ENCODE assay signal across 22 cellular contexts in the genomic region with DNA sequence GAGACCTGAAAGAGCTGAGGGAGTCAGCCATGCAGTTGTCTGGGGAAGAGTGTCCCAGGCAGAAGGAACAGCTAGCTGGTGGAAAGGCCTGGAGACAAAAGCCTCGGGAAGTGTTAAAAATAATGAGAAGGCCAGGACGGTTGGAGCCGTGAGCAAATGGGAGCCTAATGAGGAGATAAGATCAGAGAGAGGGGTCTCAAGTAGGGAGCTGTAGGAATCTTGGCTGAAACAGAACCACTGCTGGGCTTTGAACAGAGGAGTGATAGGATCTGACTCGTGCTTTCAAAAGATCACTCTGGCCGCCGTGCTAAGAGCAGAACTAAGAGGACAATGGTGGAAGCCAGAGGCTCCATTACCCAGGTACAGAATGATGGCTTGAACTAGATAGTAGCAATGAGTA. TPM values are rescaled to one million over a fixed set of nuclear protein-coding genes. Genes with fewer than 3 reads are reported as not detected.
A peak's percentile ranks its signal among the peaks of the same experiment; 100 is the strongest.
DNase-seq lines count a peak whose midpoint lies in the region; ATAC-seq and TF ChIP-seq lines count a peak whose summit lies in the region.
"Had no signal": no experiment of that assay in that cellular context is flagged by ENCODE, and none has a peak within 500 bp of the region (broad histone marks: within the 10 kb centered on the region; RNA-seq: fewer than 3 reads in every experiment).

No MANE protein-coding gene starts in this region.

- WGBS in body of pancreas, 2 donors, result 59 to 69% methylated on average over 6 of the region's 6 CpGs
- WGBS in trophoblast cell (ENCODE audit: extremely low coverage, insufficient coverage, insufficient read length), result no CpG with 5 or more reads among the region's 6 CpGs
- 45 to 52% methylated on average over 6 of the region's 6 CpGs for WGBS in testis, 2 donors

- no peaks in the 10 kb centered on the region for H3K36me3 ChIP-seq in GM23338 (ENCODE audit: insufficient read depth)
- H3K36me3 ChIP-seq in body of pancreas (replicated peaks in 1 of 2; ENCODE audit: insufficient read depth in 1 of 2, low read depth in 2 of 2), result no peaks in the 10 kb centered on the region
- no peaks in the 10 kb centered on the region for H3K36me3 ChIP-seq in trophoblast cell (ENCODE audit: control insufficient read depth in 1 of 2, insufficient read depth in 2 of 2, low read length in 2 of 2)
- H3K36me3 ChIP-seq in testis (ENCODE audit: low read depth, missing control alignments), result no peaks in the 10 kb centered on the region
- H3K36me3 ChIP-seq in tibial artery, result no peaks in the 10 kb centered on the region
- H3K36me3 ChIP-seq: HAP-1, right atrium auricular region had no signal

- no peak overlapping the region for H3K27ac Mint-ChIP-seq in activated T-cell treated with anti-CD3 and anti-CD28 coated beads, Interleukin-2, amount 50 U/mL, for 72 hours
- 0 out of 2 replicates have a peak overlapping the region, but pooled peaks have one; percentile 6 for H3K27ac Mint-ChIP-seq in GM23338

- H2BK120ac ChIP-seq in trophoblast cell (ENCODE audit: insufficient read depth, low read length, poor library complexity), result no peak overlapping the region

- H3K4me3 ChIP-seq in GM23338, result no peak overlapping the region
- H3K4me3 ChIP-seq in body of pancreas, result no peak overlapping the region
- no peak overlapping the region for H3K4me3 ChIP-seq in trophoblast cell (ENCODE audit: low read depth, low read length)
- no peak overlapping the region for H3K4me3 ChIP-seq in testis
- H3K4me3 ChIP-seq in tibial artery, result no peak overlapping the region
- H3K4me3 ChIP-seq: HAP-1, right atrium auricular region had no signal

- H3K9me3 ChIP-seq in body of pancreas (peaks cover 0 to 4% (median 0%) of the 10 kb centered on the region in 3 donors), trophoblast cell (ENCODE audit: insufficient read depth, low read depth, low read length) (no peaks in the 10 kb centered on the region), testis (no peaks in the 10 kb centered on the region), tibial artery (no peaks in the 10 kb centered on the region)
- H3K9me3 ChIP-seq: HAP-1, right atrium auricular region had no signal

- H4K12ac ChIP-seq in trophoblast cell (ENCODE audit: low read depth, low read length), result no peak overlapping the region

- H2BK12ac ChIP-seq in trophoblast cell (ENCODE audit: low read length), result peak overlapping the region; percentile 41

- ATAC-seq in activated T-cell treated with anti-CD3 and anti-CD28 coated beads, Interleukin-2, amount 50 U/mL, for 4 hours, result no peak
- ATAC-seq in activated T-cell treated with anti-CD3 and anti-CD28 coated beads, Interleukin-2, amount 50 U/mL, for 72 hours (replicated peaks in 1 of 2), result no peak
- ATAC-seq in GM23338, result no peak
- ATAC-seq in body of pancreas, result no peak

- H3K9ac ChIP-seq in trophoblast cell (ENCODE audit: low read length), result no peak overlapping the region

- H3K23ac ChIP-seq in trophoblast cell (ENCODE audit: low read length), result no peak overlapping the region

- peaks cover 16% of the 10 kb centered on the region for H4K20me1 ChIP-seq in GM23338 (replicated peaks; ENCODE audit: insufficient read depth)

- 0 out of 2 replicates have a peak, but pooled peaks cover 6% of the 10 kb centered on the region for H3F3A ChIP-seq in GM23338 (replicated peaks; ENCODE audit: low read depth)

- H4K8ac ChIP-seq in trophoblast cell (ENCODE audit: low read depth, low read length), result peak overlapping the region; percentile 77

- intact Hi-C loops in body of pancreas (cut with DNase I) (no loop called here), testis (cut with DNase I; ENCODE audit: low total_unique reads) (no loop called here), tibial artery (cut with DNase I; ENCODE audit: low total_unique reads) (loop anchor here (10.0 kb wide), 2 partner anchors 128 to 162 kb away; a partner anchor contains a TSS)

- DNase-seq in activated T-cell treated with anti-CD3 and anti-CD28 coated beads, Interleukin-2, amount 50 U/mL, for 4 hours, result no peak
- no peak for DNase-seq in activated T-cell treated with anti-CD3 and anti-CD28 coated beads, Interleukin-2, amount 50 U/mL, for 72 hours
- DNase-seq in GM23338 (ENCODE audit: low spot score) (no peak), body of pancreas (no peak), trophoblast cell (peak in 1 of 2 donors; percentile 57), NOMO-1 treated with dmso at 0.1 percent for 144 hours (lab: John Stamatoyannopoulos, UW; ENCODE audit: unreplicated experiment) (no peak), testis (no peak), tibial artery (no peak)
- DNase-seq: activated CD4-positive, alpha-beta T cell treated with anti-CD3 and anti-CD28 coated beads, Interleukin-2, amount 50 U/mL, for 48 hours; activated naive CD4-positive, alpha-beta T cell; aorta; COR-L47; GDM1; glutamatergic neuron; IMR-90; MM.1S; NCI-H1930; nucleus accumbens; SIG-M5 had no signal

- H3K14ac ChIP-seq in trophoblast cell (ENCODE audit: low read length), result no peak overlapping the region

- H3K27ac ChIP-seq in GM23338 (ENCODE audit: low read depth), result no peak overlapping the region
- H3K27ac ChIP-seq in body of pancreas, result peak overlapping the region in 3 of 4 donors; percentile 91 to 96 (median 93)
- H3K27ac ChIP-seq in trophoblast cell (ENCODE audit: low read depth, low read length), result peak overlapping the region; percentile 73
- H3K27ac ChIP-seq in testis, result peak overlapping the region in 1 of 2 donors; percentile 13
- H3K27ac ChIP-seq in tibial artery, result no peak overlapping the region

- peaks cover 16% of the 10 kb centered on the region for H3K79me1 ChIP-seq in trophoblast cell (ENCODE audit: low read length)

- peak overlapping the region; percentile 3 for H3K4me3 Mint-ChIP-seq in activated T-cell treated with anti-CD3 and anti-CD28 coated beads, Interleukin-2, amount 50 U/mL, for 4 hours
- H3K4me3 Mint-ChIP-seq in activated T-cell treated with anti-CD3 and anti-CD28 coated beads, Interleukin-2, amount 50 U/mL, for 72 hours, result no peak overlapping the region
- H3K4me3 Mint-ChIP-seq in GM23338, result peak overlapping the region; percentile 10; the same call in 1 of the 3 replicates

- H3K4me1 ChIP-seq in GM23338 (ENCODE audit: insufficient read depth), result peaks cover 46% of the 10 kb centered on the region
- H3K4me1 ChIP-seq in body of pancreas, result peaks cover 70% of the 10 kb centered on the region
- peaks cover 7 to 8% of the 10 kb centered on the region in 2 experiments for H3K4me1 ChIP-seq in trophoblast cell (ENCODE audit: control insufficient read depth in 1 of 2, insufficient read depth in 2 of 2, low read length in 2 of 2)
- H3K4me1 ChIP-seq in testis, result peaks cover 27% of the 10 kb centered on the region
- peaks cover 0 to 32% (median 11%) of the 10 kb centered on the region in 4 donors for H3K4me1 ChIP-seq in tibial artery

- H3K36me3 Mint-ChIP-seq in activated T-cell treated with anti-CD3 and anti-CD28 coated beads, Interleukin-2, amount 50 U/mL, for 4 hours (ENCODE audit: insufficient read depth), result peaks cover under 1% of the 10 kb centered on the region
- H3K36me3 Mint-ChIP-seq in activated T-cell treated with anti-CD3 and anti-CD28 coated beads, Interleukin-2, amount 50 U/mL, for 72 hours (ENCODE audit: insufficient read depth in 2 of 2), result no peaks in the 10 kb centered on the region
- no peaks in the 10 kb centered on the region; the same call in 2 of the 3 replicates for H3K36me3 Mint-ChIP-seq in GM23338 (ENCODE audit: low read depth)

- H2BK5ac ChIP-seq in trophoblast cell (ENCODE audit: low read depth, low read length, poor library complexity), result peak overlapping the region; percentile 35

- no peak for TF ChIP-seq POLR2A in body of pancreas (IDR thresholded peaks at IDR 0.05)
- no peak for TF ChIP-seq POLR2A in testis (IDR thresholded peaks at IDR 0.05)

- H2AFZ ChIP-seq in GM23338 (no peak overlapping the region), trophoblast cell (ENCODE audit: insufficient read depth, low read length, poor library complexity) (peak overlapping the region; percentile 25)

- peaks cover 26% of the 10 kb centered on the region for H3K79me2 ChIP-seq in GM23338 (replicated peaks; ENCODE audit: insufficient read depth)
- peaks cover 14% of the 10 kb centered on the region for H3K79me2 ChIP-seq in trophoblast cell (ENCODE audit: control insufficient read depth, insufficient read depth, low read length, poor library complexity)

- H3K9me3 Mint-ChIP-seq in activated T-cell treated with anti-CD3 and anti-CD28 coated beads, Interleukin-2, amount 50 U/mL, for 4 hours, result no peaks in the 10 kb centered on the region
- no peaks in the 10 kb centered on the region for H3K9me3 Mint-ChIP-seq in activated T-cell treated with anti-CD3 and anti-CD28 coated beads, Interleukin-2, amount 50 U/mL, for 72 hours
- no peaks in the 10 kb centered on the region; the same call in 2 of the 3 replicates for H3K9me3 Mint-ChIP-seq in GM23338

- H3K9me2 ChIP-seq in GM23338 (ENCODE audit: insufficient read depth), result no peaks in the 10 kb centered on the region

- no peak overlapping the region for H3K4ac ChIP-seq in trophoblast cell (ENCODE audit: low read depth, low read length)

- no peak overlapping the region for H4K91ac ChIP-seq in trophoblast cell (ENCODE audit: low read depth, low read length)

- no peak for TF ChIP-seq CTCF in GM23338 (conservative IDR thresholded peaks at IDR 0.05; ENCODE audit: low read depth in 2 of 2)
- TF ChIP-seq CTCF in body of pancreas (IDR thresholded peaks at IDR 0.05), result no peak
- TF ChIP-seq CTCF in testis (IDR thresholded peaks at IDR 0.05), result no peak
- no peak for TF ChIP-seq CTCF in tibial artery (IDR thresholded peaks at IDR 0.05)

- H3K18ac ChIP-seq in trophoblast cell (ENCODE audit: low read length), result no peak overlapping the region

- H3K27me3 ChIP-seq in GM23338 (ENCODE audit: insufficient read depth) (no peaks in the 10 kb centered on the region), body of pancreas (no peaks in the 10 kb centered on the region), trophoblast cell (ENCODE audit: insufficient read depth, low read length) (no peaks in the 10 kb centered on the region), testis (no peaks in the 10 kb centered on the region), tibial artery (no peaks in the 10 kb centered on the region)
- H3K27me3 ChIP-seq: right atrium auricular region had no signal

- peaks cover 32% of the 10 kb centered on the region for H3K4me1 Mint-ChIP-seq in activated T-cell treated with anti-CD3 and anti-CD28 coated beads, Interleukin-2, amount 50 U/mL, for 4 hours (ENCODE audit: low read depth)
- H3K4me1 Mint-ChIP-seq in activated T-cell treated with anti-CD3 and anti-CD28 coated beads, Interleukin-2, amount 50 U/mL, for 72 hours (ENCODE audit: low read depth), result peaks cover 36% of the 10 kb centered on the region
- peaks cover 44% of the 10 kb centered on the region for H3K4me1 Mint-ChIP-seq in GM23338

- H3K4me2 ChIP-seq in GM23338 (0 out of 2 replicates have a peak overlapping the region, but pooled peaks have one; percentile 86), trophoblast cell (ENCODE audit: low read length) (no peak overlapping the region)

- H3K27me3 Mint-ChIP-seq in activated T-cell treated with anti-CD3 and anti-CD28 coated beads, Interleukin-2, amount 50 U/mL, for 4 hours (ENCODE audit: low read depth), result no peaks in the 10 kb centered on the region
- H3K27me3 Mint-ChIP-seq in activated T-cell treated with anti-CD3 and anti-CD28 coated beads, Interleukin-2, amount 50 U/mL, for 72 hours (ENCODE audit: low read depth), result no peaks in the 10 kb centered on the region
- H3K27me3 Mint-ChIP-seq in GM23338 (ENCODE audit: insufficient read depth, low read depth, poor library complexity), result peaks cover 17% of the 10 kb centered on the region

- no peak overlapping the region for H2AK5ac ChIP-seq in trophoblast cell (ENCODE audit: low read length)

RNA-seq across cellular contexts. Expression of a gene that starts 1.9 kb away (rescaled TPM):
- 10 to 100 TPM; 47.8 to 50.5 (median 49.8) TPM for total RNA-seq in activated T-cell treated with anti-CD3 and anti-CD28 coated beads, Interleukin-2, amount 50 U/mL, for 4 hours
- 10 to 100 TPM; 44.5 to 47.5 TPM for total RNA-seq in activated T-cell treated with anti-CD3 and anti-CD28 coated beads, Interleukin-2, amount 50 U/mL, for 72 hours
- 53.3 and 66.3 TPM in 2 replicates for total RNA-seq in GM23338 (2014; rRNA removed; shearing (Covaris generic))
- polyA plus RNA-seq in GM23338 (2016; fragmentation: Nextera tagmentation; extraction: Ambion mirVana) (31.9 and 36.6 TPM in 2 replicates), testis (ENCODE audit: insufficient read depth, low read depth, low replicate concordance) (38.9 TPM)
- total RNA-seq in body of pancreas (10 to 100 TPM; 25.2 to 50.4 TPM), testis (10 to 100 TPM; 64.4 to 80.1 TPM)
- 30.7 and 33.3 TPM in 2 replicates for polyA plus RNA-seq in trophoblast cell (2013)

RNA-seq across cellular contexts. Expression of a gene that starts 43.6 kb away (rescaled TPM):
- total RNA-seq in activated T-cell treated with anti-CD3 and anti-CD28 coated beads, Interleukin-2, amount 50 U/mL, for 4 hours, result under 1 TPM; 0.46 to 0.96 (median 0.95) TPM
- 1 to 10 TPM in 1 of 2 donors, under 1 TPM in 1; 0.79 to 1.9 TPM for total RNA-seq in activated T-cell treated with anti-CD3 and anti-CD28 coated beads, Interleukin-2, amount 50 U/mL, for 72 hours
- 5.5 and 6.6 TPM in 2 replicates for total RNA-seq in GM23338 (2014; rRNA removed; shearing (Covaris generic))
- polyA plus RNA-seq in GM23338 (2016; fragmentation: Nextera tagmentation; extraction: Ambion mirVana) (2.4 and 4.1 TPM in 2 replicates), testis (ENCODE audit: insufficient read depth, low read depth, low replicate concordance) (2.2 TPM)
- total RNA-seq in body of pancreas (1 to 10 TPM in 1 of 2 donors, under 1 TPM in 1; 0.99 to 1.6 TPM), testis (1 to 10 TPM; 2.4 to 2.6 TPM)
- 0.08 and 0.12 TPM in 2 replicates for polyA plus RNA-seq in trophoblast cell (2013)
- total RNA-seq: IMR-90 had no signal
- polyA plus RNA-seq: fibroblast of lung, IMR-90 had no signal

Comparison
In these comparisons a context has a peak if more than half of its experiments do, and no peak if none do; other contexts are left out.
1. H3K4me3 Mint-ChIP-seq: peak in activated T-cell treated with anti-CD3 and anti-CD28 coated beads, Interleukin-2, amount 50 U/mL, for 4 hours (single experiment) and GM23338 (single experiment); none in activated T-cell treated with anti-CD3 and anti-CD28 coated beads, Interleukin-2, amount 50 U/mL, for 72 hours (0 of 2).
2. H3K27ac ChIP-seq: peak in body of pancreas (3 of 4) and trophoblast cell (single experiment); none in GM23338 (single experiment) and tibial artery (0 of 2).